In the genomic region with DNA sequence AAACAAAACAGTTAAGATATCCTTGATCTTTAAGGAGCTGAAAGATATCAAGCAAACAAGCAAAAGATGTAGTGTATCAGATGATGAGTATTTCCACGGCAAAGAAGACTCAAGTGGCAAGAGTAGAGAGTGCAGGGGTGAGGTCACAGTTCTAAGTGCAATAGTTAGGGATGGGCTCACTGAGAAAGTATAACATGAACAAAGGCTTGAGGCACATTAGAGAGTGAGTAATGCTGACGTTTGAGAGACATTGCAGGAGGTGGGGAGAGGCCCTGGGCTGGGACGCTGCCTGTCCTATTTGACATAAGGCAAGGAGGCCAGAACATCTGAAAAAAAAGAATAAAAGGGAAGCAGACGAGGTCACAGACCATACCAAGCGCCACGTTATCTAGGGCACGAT, we compare ENCODE assay signal across 32 cellular contexts. TPM values are rescaled to one million over a fixed set of nuclear protein-coding genes. Genes with fewer than 3 reads are reported as not detected.
"Had no signal": no experiment of that assay in that cellular context is flagged by ENCODE, and none has a peak within 500 bp of the region (broad histone marks: within the 10 kb centered on the region; RNA-seq: fewer than 3 reads in every experiment).

No MANE protein-coding gene starts in this region.

- H2AFZ ChIP-seq: parathyroid adenoma had no signal

- H3K4me1 Mint-ChIP-seq: activated CD4-positive, alpha-beta T cell treated with anti-CD3 and anti-CD28 coated beads, Interleukin-2, amount 10 ng/mL, durations not matched to agents 7 days and 5 days; activated T-helper 17 cell treated with anti-CD3 and anti-CD28 coated beads, Interleukin-2, amount 50 U/mL, for 72 hours; memory B cell; naive thymus-derived CD8-positive, alpha-beta T cell; neural crest cell had no signal

- H3K4me1 ChIP-seq: parathyroid adenoma, spleen, suprapubic skin had no signal

- H3K27ac Mint-ChIP-seq: activated CD4-positive, alpha-beta T cell treated with anti-CD3 and anti-CD28 coated beads, Interleukin-2, amount 10 ng/mL, durations not matched to agents 7 days and 5 days; activated CD8-positive, alpha-beta T cell treated with anti-CD3 and anti-CD28 coated beads for 36 hours; activated T-helper 17 cell treated with anti-CD3 and anti-CD28 coated beads, Interleukin-2, amount 50 U/mL, for 72 hours; memory B cell; naive thymus-derived CD8-positive, alpha-beta T cell; T-helper 1 cell treated with Interleukin-12 subunit alpha and Interleukin-12 subunit beta and Interleukin-4 antibody, amounts not matched to agents 30 μg/mL and 1 μg/mL, for 36 hours had no signal

- H3K4me3 Mint-ChIP-seq: activated CD4-positive, alpha-beta T cell treated with anti-CD3 and anti-CD28 coated beads, Interleukin-2, amount 10 ng/mL, durations not matched to agents 7 days and 5 days; activated CD8-positive, alpha-beta T cell treated with anti-CD3 and anti-CD28 coated beads for 36 hours; activated T-cell treated with anti-CD3 and anti-CD28 coated beads, Interleukin-2, amount 50 U/mL, for 4 hours; activated T-helper 17 cell treated with anti-CD3 and anti-CD28 coated beads, Interleukin-2, amount 50 U/mL, for 72 hours; memory B cell; naive thymus-derived CD8-positive, alpha-beta T cell; neural crest cell; T-helper 1 cell treated with Interleukin-12 subunit alpha and Interleukin-12 subunit beta and Interleukin-4 antibody, amounts not matched to agents 30 μg/mL and 1 μg/mL, for 36 hours had no signal

- H3K79me2 ChIP-seq: parathyroid adenoma had no signal

- H3K27me3 Mint-ChIP-seq: activated CD4-positive, alpha-beta T cell treated with anti-CD3 and anti-CD28 coated beads, Interleukin-2, amount 10 ng/mL, durations not matched to agents 7 days and 5 days; activated CD8-positive, alpha-beta T cell treated with anti-CD3 and anti-CD28 coated beads for 36 hours; activated T-helper 17 cell treated with anti-CD3 and anti-CD28 coated beads, Interleukin-2, amount 50 U/mL, for 72 hours had no signal

- ATAC-seq: activated CD8-positive, alpha-beta T cell treated with anti-CD3 and anti-CD28 coated beads for 36 hours; activated T-cell treated with anti-CD3 and anti-CD28 coated beads, Interleukin-2, amount 50 U/mL, for 4 hours; activated T-helper 17 cell treated with anti-CD3 and anti-CD28 coated beads, Interleukin-2, amount 50 U/mL, for 72 hours; esophagus mucosa; heart right ventricle; naive thymus-derived CD8-positive, alpha-beta T cell; right cardiac atrium had no signal

- H3K9me3 ChIP-seq: suprapubic skin, tibial artery had no signal

- H3K27me3 ChIP-seq: brain microvascular endothelial cell, heart right ventricle, spleen, suprapubic skin, tibial artery had no signal

- H3K36me3 ChIP-seq: brain microvascular endothelial cell, heart right ventricle, spleen, suprapubic skin, tibial artery had no signal

- H3K4me3 ChIP-seq: heart right ventricle, spleen, suprapubic skin, tibial artery had no signal

- H3K9ac ChIP-seq: parathyroid adenoma had no signal

- DNase-seq: activated CD4-positive, alpha-beta T cell treated with anti-CD3 and anti-CD28 coated beads for 1 hour; activated CD4-positive, alpha-beta T cell treated with anti-CD3 and anti-CD28 coated beads, Interleukin-2, amount 10 ng/mL, durations not matched to agents 7 days and 5 days; activated CD8-positive, alpha-beta T cell treated with anti-CD3 and anti-CD28 coated beads for 36 hours; activated gamma-delta T cell treated with Interleukin-2 at 50 U/mL for 16 hours; activated naive CD4-positive, alpha-beta T cell treated with anti-CD3 and anti-CD28 coated beads, Interleukin-2, amount 50 U/mL, for 16 hours; activated T-cell treated with anti-CD3 and anti-CD28 coated beads, Interleukin-2, amount 50 U/mL, for 4 hours; amniotic stem cell; brain microvascular endothelial cell; central memory CD4-positive, alpha-beta T cell; foreskin fibroblast; heart right ventricle; midbrain; naive thymus-derived CD8-positive, alpha-beta T cell; occipital lobe; right cardiac atrium; spleen; stimulated activated naive CD4-positive, alpha-beta T cell; T1000; tibial artery had no signal

- H3K27ac ChIP-seq: brain microvascular endothelial cell, heart right ventricle, parathyroid adenoma, spleen, suprapubic skin had no signal

RNA-seq across cellular contexts. Expression of a gene that starts 1.4 kb away (rescaled TPM):
- total RNA-seq: activated CD4-positive, alpha-beta T cell treated with anti-CD3 and anti-CD28 coated beads, Interleukin-2, amount 10 ng/mL, durations not matched to agents 7 days and 5 days; activated CD8-positive, alpha-beta T cell treated with anti-CD3 and anti-CD28 coated beads for 36 hours; activated T-cell treated with anti-CD3 and anti-CD28 coated beads, Interleukin-2, amount 50 U/mL, for 4 hours; activated T-helper 17 cell treated with anti-CD3 and anti-CD28 coated beads, Interleukin-2, amount 50 U/mL, for 72 hours; astrocyte; endothelial cell of umbilical vein; esophagus mucosa; glomerular endothelial cell; heart right ventricle; kidney epithelial cell; lower leg skin; naive thymus-derived CD8-positive, alpha-beta T cell; neural crest cell; occipital lobe; right cardiac atrium; spleen; suprapubic skin; ureter had no signal
- polyA plus RNA-seq: endothelial cell of umbilical vein; heart right ventricle; naive thymus-derived CD8-positive, alpha-beta T cell; right cardiac atrium; spleen had no signal

RNA-seq across cellular contexts. Expression of a gene that starts 20.8 kb away (rescaled TPM):
- total RNA-seq: activated CD4-positive, alpha-beta T cell treated with anti-CD3 and anti-CD28 coated beads, Interleukin-2, amount 10 ng/mL, durations not matched to agents 7 days and 5 days; activated CD8-positive, alpha-beta T cell treated with anti-CD3 and anti-CD28 coated beads for 36 hours; activated T-cell treated with anti-CD3 and anti-CD28 coated beads, Interleukin-2, amount 50 U/mL, for 4 hours; activated T-helper 17 cell treated with anti-CD3 and anti-CD28 coated beads, Interleukin-2, amount 50 U/mL, for 72 hours; astrocyte; endothelial cell of umbilical vein; esophagus mucosa; glomerular endothelial cell; heart right ventricle; kidney epithelial cell; lower leg skin; naive thymus-derived CD8-positive, alpha-beta T cell; neural crest cell; occipital lobe; right cardiac atrium; spleen; suprapubic skin; ureter had no signal
- polyA plus RNA-seq: endothelial cell of umbilical vein; heart right ventricle; naive thymus-derived CD8-positive, alpha-beta T cell; right cardiac atrium; spleen had no signal

RNA-seq across cellular contexts. Expression of a gene that starts 46.1 kb away (rescaled TPM):
- total RNA-seq: activated CD4-positive, alpha-beta T cell treated with anti-CD3 and anti-CD28 coated beads, Interleukin-2, amount 10 ng/mL, durations not matched to agents 7 days and 5 days; activated CD8-positive, alpha-beta T cell treated with anti-CD3 and anti-CD28 coated beads for 36 hours; activated T-cell treated with anti-CD3 and anti-CD28 coated beads, Interleukin-2, amount 50 U/mL, for 4 hours; activated T-helper 17 cell treated with anti-CD3 and anti-CD28 coated beads, Interleukin-2, amount 50 U/mL, for 72 hours; astrocyte; endothelial cell of umbilical vein; esophagus mucosa; glomerular endothelial cell; heart right ventricle; kidney epithelial cell; lower leg skin; naive thymus-derived CD8-positive, alpha-beta T cell; neural crest cell; occipital lobe; right cardiac atrium; spleen; suprapubic skin; ureter had no signal
- polyA plus RNA-seq: endothelial cell of umbilical vein; heart right ventricle; naive thymus-derived CD8-positive, alpha-beta T cell; right cardiac atrium; spleen had no signal
